8 cellular contexts compared by ENCODE assay signal in genomic region chr17:62612289-62612688, GRCh38. TPM values are rescaled to one million over a fixed set of nuclear protein-coding genes. Genes with fewer than 3 reads are reported as not detected.
DNase-seq lines count a peak whose midpoint lies in the region; ATAC-seq, FAIRE-seq and TF ChIP-seq lines count a peak whose summit lies in the region.
"Not testable (repeated sequence)": the region's sequence is repeated elsewhere in the genome, so short reads cannot be mapped to it uniquely, and the experiment has no call there.

No MANE protein-coding gene starts in this region.

- ATAC-seq in GM12878: not testable (repeated sequence)
- ATAC-seq in Right ventricle myocardium superior (ENCODE audit: poor library complexity) (peak; percentile 77), lower lobe of right lung (peak in 1 of 2 donors; percentile 15)

- peak overlapping the region; percentile 10 for H3K27ac Mint-ChIP-seq in progenitor cell of endocrine pancreas

- not testable (repeated sequence) for H4K20me1 ChIP-seq in BLaER1 treated with 17β-estradiol and CSF1 and Interleukin-3, amounts not matched to agents 10 nM and 100 nM; OCI-LY3 (ENCODE audit: insufficient read depth, low read length); GM12878 (ENCODE audit: control insufficient read depth, insufficient read depth)

- not testable (repeated sequence) for H3K4me3 Mint-ChIP-seq in progenitor cell of endocrine pancreas (ENCODE audit: low read depth)

- SMC1A ChIA-PET in GM12878 (lab: Charles Lee; ENCODE audit: uncharacterized antibody, unreplicated experiment): not testable (repeated sequence)

- H3K79me2 ChIP-seq in OCI-LY3 (ENCODE audit: low read length); GM12878 (ENCODE audit: control insufficient read depth, insufficient read depth, low read length): not testable (repeated sequence)

- not testable (repeated sequence) for H3K27me3 Mint-ChIP-seq in progenitor cell of endocrine pancreas

- peaks cover 0 to 76% (median 42%) of the 10 kb centered on the region in 10 experiments; a peak in 16 of 20 replicates for H3K4me1 ChIP-seq in BLaER1 treated with 17β-estradiol and CSF1 and Interleukin-3, amounts not matched to agents 10 nM and 100 nM
- H3K4me1 ChIP-seq in OCI-LY3 (ENCODE audit: low read length): peaks cover 22% of the 10 kb centered on the region
- H3K4me1 ChIP-seq in GM12878 (ENCODE audit: control insufficient read depth, insufficient read depth, low read length); lower lobe of right lung: not testable (repeated sequence)

- H3K4me1 Mint-ChIP-seq in progenitor cell of endocrine pancreas (ENCODE audit: low read depth): not testable (repeated sequence)

- RAD21 ChIA-PET in GM12878 (lab: Charles Lee; ENCODE audit: unreplicated experiment): not testable (repeated sequence)

- not testable (repeated sequence) for TF ChIP-seq CTCF in OCI-LY3 (IDR thresholded peaks at IDR 0.05; ENCODE audit: low read depth, low read length); GM12878 (IDR thresholded peaks at IDR 0.05 in 2 of 3, conservative IDR thresholded peaks at IDR 0.05 in 1 of 3; ENCODE audit: control insufficient read depth in 2 of 3, extremely low read depth in 1 of 3, insufficient read depth in 1 of 3, low read depth in 3 of 3, low read length in 3 of 3); lower lobe of right lung (IDR thresholded peaks at IDR 0.05); progenitor cell of endocrine pancreas (IDR thresholded peaks at IDR 0.05; ENCODE audit: unreplicated experiment)

- not testable (repeated sequence) for H2AFZ ChIP-seq in OCI-LY3 (ENCODE audit: low read depth, low read length); GM12878 (ENCODE audit: control insufficient read depth, low read depth, low read length)

- TF ChIP-seq RAD21 in GM12878 (IDR thresholded peaks at IDR 0.05; ENCODE audit: insufficient read depth, low read depth, low read length): not testable (repeated sequence)

- 98% methylated on average over 7 of the region's 12 CpGs for WGBS in GM12878 (ENCODE audit: insufficient coverage, insufficient replicate concordance, low lambda C conversion rate, missing lambda C conversion rate)

- TF ChIP-seq POLR2A in GM12878 (IDR thresholded peaks at IDR 0.05; ENCODE audit: low read depth, low read length): not testable (repeated sequence)

- not testable (repeated sequence) for FAIRE-seq in GM12878 (lab: Jason Lieb, UNC)
- FAIRE-seq in urothelium cell line (lab: Jason Lieb, UNC): peak; percentile 73

- peaks cover 20% of the 10 kb centered on the region for H3K36me3 Mint-ChIP-seq in progenitor cell of endocrine pancreas (ENCODE audit: insufficient read depth)

- H3K9ac ChIP-seq in BLaER1 treated with 17β-estradiol and CSF1 and Interleukin-3, amounts not matched to agents 10 nM and 100 nM: peak overlapping the region in 6 of 11 experiments; percentile 30 to 72 (median 54); a peak in 9 of 22 replicates
- peak overlapping the region; percentile 40; the same call in 1 of the 2 replicates for H3K9ac ChIP-seq in OCI-LY3 (ENCODE audit: low read length)
- not testable (repeated sequence) for H3K9ac ChIP-seq in GM12878 (ENCODE audit: control insufficient read depth, insufficient read depth, low read length)

- H3K27me3 ChIP-seq in BLaER1 treated with 17β-estradiol and CSF1 and Interleukin-3, amounts not matched to agents 10 nM and 100 nM; OCI-LY3 (ENCODE audit: low read depth, low read length); GM12878 (replicated peaks in 1 of 2; ENCODE audit: control insufficient read depth in 2 of 2, insufficient read depth in 2 of 2, low read length in 1 of 2); lower lobe of right lung (ENCODE audit: low read depth): not testable (repeated sequence)

- TF ChIP-seq EP300 in GM12878 (IDR thresholded peaks at IDR 0.05; ENCODE audit: borderline replicate concordance in 1 of 2, control insufficient read depth in 1 of 2, low read depth in 2 of 2, low read length in 2 of 2): not testable (repeated sequence)

- H3K36me3 ChIP-seq in BLaER1 treated with 17β-estradiol and CSF1 and Interleukin-3, amounts not matched to agents 10 nM and 100 nM: peaks cover 66 to 100% (median 89%) of the 10 kb centered on the region in 11 experiments
- H3K36me3 ChIP-seq in OCI-LY3 (replicated peaks; ENCODE audit: low read depth, low read length): peaks cover 42% of the 10 kb centered on the region
- H3K36me3 ChIP-seq in GM12878 (ENCODE audit: control insufficient read depth in 2 of 2, insufficient read depth in 2 of 2, low read length in 1 of 2): peaks cover 7 to 13% of the 10 kb centered on the region in 2 experiments
- H3K36me3 ChIP-seq in lower lobe of right lung: peaks cover 83% of the 10 kb centered on the region

- in situ Hi-C loops in GM12878 (cut with MboI): not testable (repeated sequence)

- CTCF ChIA-PET in GM12878 (lab: Yijun Ruan, JAX): not testable (repeated sequence)

- peak overlapping the region in 7 of 11 experiments; percentile 15 to 85 (median 75); a peak in 12 of 22 replicates for H3K4me2 ChIP-seq in BLaER1 treated with 17β-estradiol and CSF1 and Interleukin-3, amounts not matched to agents 10 nM and 100 nM
- H3K4me2 ChIP-seq in OCI-LY3 (ENCODE audit: low read length): peak overlapping the region; percentile 45
- H3K4me2 ChIP-seq in GM12878 (ENCODE audit: control insufficient read depth, insufficient read depth): not testable (repeated sequence)

- POLR2A ChIA-PET in GM12878 (lab: Charles Lee): not testable (repeated sequence)

- BruUV-seq in GM12878 (replicated peaks; lab: Mats Ljungman, UMichigan): not testable (repeated sequence)

- H3K27ac ChIP-seq in BLaER1 treated with 17β-estradiol and CSF1 and Interleukin-3, amounts not matched to agents 10 nM and 100 nM: peak overlapping the region in 10 of 11 experiments; percentile 19 to 86 (median 68); a peak in 16 of 22 replicates
- peak overlapping the region; percentile 86 for H3K27ac ChIP-seq in OCI-LY3 (ENCODE audit: low read length)
- H3K27ac ChIP-seq in GM12878 (ENCODE audit: control insufficient read depth, insufficient read depth): peak overlapping the region; percentile 45
- peak overlapping the region; percentile 5 for H3K27ac ChIP-seq in lower lobe of right lung

- H3K9me3 Mint-ChIP-seq in progenitor cell of endocrine pancreas (ENCODE audit: low read depth): not testable (repeated sequence)

- not testable (repeated sequence) for H3K4me3 ChIP-seq in BLaER1 treated with 17β-estradiol and CSF1 and Interleukin-3, amounts not matched to agents 10 nM and 100 nM; GM12878; lower lobe of right lung
- peak overlapping the region; percentile 17 for H3K4me3 ChIP-seq in OCI-LY3 (ENCODE audit: low read length)

- intact Hi-C loops in GM12878 (cut with micrococcal nuclease; ENCODE audit: unreplicated experiment); Right ventricle myocardium superior (cut with DNase I); lower lobe of right lung (cut with DNase I): not testable (repeated sequence)

- DNase-seq in GM12878 (ENCODE audit: low read depth, low spot score); Right ventricle myocardium superior; lower lobe of right lung; progenitor cell of endocrine pancreas (ENCODE audit: low spot score, unreplicated experiment); urothelium cell line (ENCODE audit: low spot score): not testable (repeated sequence)
- peak; percentile 60 for DNase-seq in fibroblast of gingiva (ENCODE audit: low read depth)

- not testable (repeated sequence) for H3K9me3 ChIP-seq in BLaER1 treated with 17β-estradiol and CSF1 and Interleukin-3, amounts not matched to agents 10 nM and 100 nM (replicated peaks in 1 of 11); OCI-LY3 (ENCODE audit: insufficient read depth, low read length); GM12878 (replicated peaks; ENCODE audit: control insufficient read depth, insufficient read depth, low read length); lower lobe of right lung

RNA-seq across cellular contexts. Expression of gene MRC2, which starts 15.2 kb away (rescaled TPM):
- 0.29 and 0.59 TPM in 2 replicates for total RNA-seq in GM12878 (2013; cell fraction: nucleolus; rRNA removed)
- total RNA-seq in GM12878 (2014; rRNA removed) (0.33 and 0.96 TPM in 2 replicates), GM12878 (2014; rRNA removed; fragmentation: Illumina TruSeq; extraction: Trizol) (0.18 and 0.23 TPM in 2 replicates), GM12878 (2021) (0.87 and 1.2 TPM in 2 replicates), Right ventricle myocardium superior (23.0 TPM), lower lobe of right lung (91.2 TPM), progenitor cell of endocrine pancreas (4.9 and 6.3 TPM in 2 replicates)
- 0.72 TPM for polyA plus RNA-seq in GM12878 (2011; ENCODE audit: low read depth)
- polyA plus RNA-seq in GM12878 (2011; rRNA removed) (0.06 and 0.19 TPM in 2 replicates), GM12878 (2014; fragmentation: Illumina TruSeq; extraction: Trizol) (0.29 TPM in 1 of 2 replicates, not detected in the other), GM12878 (2014; fragmentation: Nextera tagmentation; extraction: Ambion mirVana) (under 1 TPM in 1 of 2 experiments, not detected in 1; 0.04 TPM), GM12878 (2014; rRNA removed) (0.50 and 0.76 TPM in 2 replicates), GM12878 (2016; fragmentation: Nextera tagmentation; extraction: Ambion mirVana) (under 1 TPM; 0.30 to 0.46 TPM)
- 0.12 and 0.22 TPM in 2 replicates for polyA plus RNA-seq in GM12878 (2011; cell fraction: cytosol; rRNA removed)
- 1.3 and 1.8 TPM in 2 replicates for polyA plus RNA-seq in GM12878 (2011; cell fraction: nucleus; rRNA removed)
- 1.1 and 1.7 TPM in 2 replicates for polyA plus RNA-seq in GM12878 (2012)
- 0.22 and 0.82 TPM in 2 replicates for polyA minus RNA-seq in GM12878 (2011; rRNA and poly(A)+ RNA removed)
- 0.27 and 0.42 TPM in 2 replicates for polyA minus RNA-seq in GM12878 (2011; cell fraction: cytosol; rRNA and poly(A)+ RNA removed)
- 0.36 and 0.86 TPM in 2 replicates for polyA minus RNA-seq in GM12878 (2011; cell fraction: nucleus; rRNA and poly(A)+ RNA removed)

Comparison
In these comparisons a context has a peak if more than half of its experiments do, and no peak if none do; other contexts are left out.
1. H3K27ac ChIP-seq: peak in every context shown above with its lines; median percentile 86 in OCI-LY3; 68 in BLaER1 treated with 17β-estradiol and CSF1 and Interleukin-3, amounts not matched to agents 10 nM and 100 nM; 45 in GM12878; 5 in lower lobe of right lung.